Comparison of ENCODE assay signal across 10 cellular contexts in genomic region chr18:11511434-11512095, GRCh38.
DNase-seq lines count a peak whose midpoint lies in the region; ATAC-seq and TF ChIP-seq lines count a peak whose summit lies in the region.
"Had no signal": no experiment of that assay in that cellular context is flagged by ENCODE, and none has a peak within 500 bp of the region (broad histone marks: within the 10 kb centered on the region; RNA-seq: fewer than 3 reads in every experiment).

No MANE protein-coding gene starts in this region.

- ATAC-seq in GM19395 (IDR thresholded peaks at IDR 0.05; ENCODE audit: unreplicated experiment), result peak; percentile 94
- ATAC-seq in HG02884 (IDR thresholded peaks at IDR 0.05; ENCODE audit: unreplicated experiment), result peak; percentile 74

- H3K9me3 ChIP-seq in KOPT-K1 (ENCODE audit: insufficient read depth, low read length, poor library complexity, severe bottlenecking), result no peaks in the 10 kb centered on the region

- TF ChIP-seq CTCF in GM10266 (IDR thresholded peaks at IDR 0.05; ENCODE audit: control insufficient read depth, insufficient read depth, low read depth, missing control alignments), result no peak

- peak overlapping the region; percentile 22; the same call in 1 of the 2 replicates for H3K4me3 ChIP-seq in GM08714 (ENCODE audit: low read length)

- DNase-seq in DMS153 treated with DMSO at 0.1 percent for 48 hours (lab: John Stamatoyannopoulos, UW; ENCODE audit: unreplicated experiment) (no peak), iPS-NIHi11 (ENCODE audit: low spot score) (no peak), GM10266 (ENCODE audit: extremely low spot score) (no peak), AG08396 (ENCODE audit: low spot score) (no peak)
- DNase-seq: activated effector memory CD4-positive, alpha-beta T cell treated with anti-CD3 and anti-CD28 coated beads, Interleukin-2, amount 50 U/mL, for 16 hours; NCI-H526 had no signal

- H3K27ac ChIP-seq in KOPT-K1 (ENCODE audit: low read depth, low read length, poor library complexity, severe bottlenecking), result peak overlapping the region; percentile 46

- no peaks in the 10 kb centered on the region for H3K36me3 ChIP-seq in KOPT-K1 (ENCODE audit: insufficient read depth, low read length)
